7 cellular contexts compared by ENCODE assay signal in the genomic region with DNA sequence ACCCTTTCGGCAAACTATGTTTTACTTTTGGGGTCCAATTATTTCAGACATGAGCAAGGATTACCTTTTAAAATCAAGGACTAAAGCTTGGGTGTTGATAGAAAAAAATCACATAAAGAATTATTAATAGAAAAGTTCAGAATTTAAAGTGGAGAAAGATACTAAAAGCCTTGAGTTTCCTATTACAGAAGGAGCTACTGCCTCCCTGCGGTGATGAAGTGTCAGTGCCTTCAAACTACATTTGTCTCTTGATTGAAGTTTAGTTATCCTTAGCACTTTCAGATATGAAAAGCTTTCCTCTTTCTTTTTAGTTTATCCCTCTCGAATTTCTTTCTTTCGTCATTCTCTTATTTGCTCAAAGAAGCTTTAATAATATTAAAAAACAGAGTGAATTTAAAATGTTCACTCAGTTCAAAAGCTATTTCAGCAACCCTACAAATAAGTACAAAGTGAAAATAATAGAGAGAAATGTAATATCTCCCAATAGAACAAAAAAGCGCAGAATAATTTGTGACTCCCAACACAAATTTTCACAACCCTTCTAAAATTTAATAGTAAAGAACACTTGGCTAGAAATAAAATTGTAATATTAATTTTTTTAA.
A peak's percentile ranks its signal among the peaks of the same experiment; 100 is the strongest.
DNase-seq lines count a peak whose midpoint lies in the region; ATAC-seq, FAIRE-seq and TF ChIP-seq lines count a peak whose summit lies in the region.

No MANE protein-coding gene starts in this region.

- H3K27ac ChIP-seq in colonic mucosa: no peak overlapping the region

- peaks cover 10% of the 10 kb centered on the region for H3K4me1 Mint-ChIP-seq in mesothelial cell of epicardium

- TF ChIP-seq CTCF in colonic mucosa (IDR thresholded peaks at IDR 0.05) (peak; percentile 74), mesothelial cell of epicardium (IDR thresholded peaks at IDR 0.05; ENCODE audit: unreplicated experiment) (peak; percentile 64)

- FAIRE-seq in GM19239 (lab: Jason Lieb, UNC): peak; percentile 63

- H3K27ac Mint-ChIP-seq in mesothelial cell of epicardium: no peak overlapping the region

- peaks cover 7% of the 10 kb centered on the region for H3K36me3 Mint-ChIP-seq in mesothelial cell of epicardium

- peak; percentile 68 for DNase-seq in DMS53 (lab: John Stamatoyannopoulos, UW)
- DNase-seq in GM19239 (ENCODE audit: insufficient read length, low spot score): peak; percentile 37
- peak; percentile 23 for DNase-seq in NT2/D1 (ENCODE audit: low read depth, low spot score)
- DNase-seq in colonic mucosa: no peak
- no peak for DNase-seq in mesothelial cell of epicardium (ENCODE audit: low spot score in 2 of 2, unreplicated experiment in 2 of 2)

- ATAC-seq in HG03521 (IDR thresholded peaks at IDR 0.05; ENCODE audit: unreplicated experiment) (peak; percentile 86), HG02840 (IDR thresholded peaks at IDR 0.05; ENCODE audit: low FRiP score, unreplicated experiment) (no peak)

- H3K4me3 Mint-ChIP-seq in mesothelial cell of epicardium: no peak overlapping the region

- H3K27me3 ChIP-seq in NT2/D1 (ENCODE audit: insufficient read depth, insufficient read length) (no peaks in the 10 kb centered on the region), colonic mucosa (no peaks in the 10 kb centered on the region)

- no peaks in the 10 kb centered on the region for H3K27me3 Mint-ChIP-seq in mesothelial cell of epicardium (ENCODE audit: low read depth)

- H3K4me3 ChIP-seq in NT2/D1 (ENCODE audit: insufficient read length, low read depth): no peak overlapping the region
- no peak overlapping the region for H3K4me3 ChIP-seq in colonic mucosa

- intact Hi-C loops in colonic mucosa (cut with DNase I): loop anchor here (10.0 kb wide), 2 partner anchors 141 to 1111 kb away; no protein-coding TSS in a partner anchor

- H3K9me3 ChIP-seq in NT2/D1 (ENCODE audit: insufficient read depth, low read length): no peaks in the 10 kb centered on the region
- H3K9me3 ChIP-seq in colonic mucosa: no peaks in the 10 kb centered on the region

- no peak overlapping the region for H3K9ac ChIP-seq in NT2/D1 (ENCODE audit: insufficient read length, low read depth)
- no peak overlapping the region for H3K9ac ChIP-seq in colonic mucosa (ENCODE audit: low read depth in 2 of 2, low read length in 2 of 2)

- peaks cover 11% of the 10 kb centered on the region for H3K9me3 Mint-ChIP-seq in mesothelial cell of epicardium

- no peaks in the 10 kb centered on the region for H3K36me3 ChIP-seq in NT2/D1 (ENCODE audit: insufficient read depth, insufficient read length, low read length)
- no peaks in the 10 kb centered on the region for H3K36me3 ChIP-seq in colonic mucosa

- H3K4me1 ChIP-seq in NT2/D1 (ENCODE audit: insufficient read depth, insufficient read length) (no peaks in the 10 kb centered on the region), colonic mucosa (no peaks in the 10 kb centered on the region)

Comparison
In these comparisons a context has a peak if more than half of its experiments do, and no peak if none do; other contexts are left out.
1. DNase-seq: peak in DMS53 (single experiment), GM19239 (single experiment) and NT2/D1 (single experiment); none in colonic mucosa (single experiment) and mesothelial cell of epicardium (0 of 2).